Comparison of ENCODE assay signal across 20 cellular contexts in the genomic region with DNA sequence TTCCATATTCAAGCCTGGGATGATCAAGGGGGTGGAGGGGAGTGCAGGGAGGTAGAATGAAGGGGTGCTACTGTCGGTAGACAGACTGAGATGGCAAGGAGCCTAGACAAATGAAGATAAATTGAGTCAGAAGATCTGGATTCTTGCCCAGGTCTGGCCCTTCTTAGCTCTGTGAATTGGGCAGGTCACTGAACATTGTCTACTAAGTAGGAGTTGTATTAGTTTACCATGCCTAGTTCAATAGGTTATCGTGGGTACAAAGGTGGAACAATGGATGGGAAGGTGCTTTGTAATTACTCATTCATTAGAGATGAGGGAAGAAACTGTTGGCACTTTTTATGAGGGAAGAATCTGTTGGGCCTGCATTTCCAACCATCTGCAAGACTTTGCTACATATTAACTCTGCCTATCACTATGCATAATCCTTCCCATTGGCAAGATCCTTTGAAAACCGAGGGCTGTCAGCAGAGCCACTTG.
A peak's percentile ranks its signal among the peaks of the same experiment; 100 is the strongest.
DNase-seq lines count a peak whose midpoint lies in the region; ATAC-seq and TF ChIP-seq lines count a peak whose summit lies in the region.
"Had no signal": no experiment of that assay in that cellular context is flagged by ENCODE, and none has a peak within 500 bp of the region (broad histone marks: within the 10 kb centered on the region; RNA-seq: fewer than 3 reads in every experiment).

No MANE protein-coding gene starts in this region.

- peaks cover 18% of the 10 kb centered on the region for H3K36me3 Mint-ChIP-seq in stimulated activated memory B cell treated with anti-CD40 and anti-IgM and Interleukin-4, amounts not matched to agents 10 μg/mL and 1 μg/mL and 100 μg/mL, for 72 hours
- H3K36me3 Mint-ChIP-seq in CD14-positive monocyte: no peaks in the 10 kb centered on the region
- H3K36me3 Mint-ChIP-seq: activated naive CD4-positive, alpha-beta T cell treated with anti-CD3 and anti-CD28 coated beads, Interleukin-2, amount 10 ng/mL, durations not matched to agents 7 days and 5 days; natural killer cell had no signal

- no peaks in the 10 kb centered on the region for H3K36me3 ChIP-seq in Panc1 (ENCODE audit: control insufficient read depth, insufficient read depth, low read length)
- H3K36me3 ChIP-seq in osteoblast (ENCODE audit: insufficient read depth, low read length): no peaks in the 10 kb centered on the region
- no peaks in the 10 kb centered on the region for H3K36me3 ChIP-seq in aorta (ENCODE audit: control insufficient read depth in 1 of 2, insufficient read depth in 2 of 2, low read length in 1 of 2)
- H3K36me3 ChIP-seq: colonic mucosa had no signal

- H3K4me3 Mint-ChIP-seq in stimulated activated memory B cell treated with anti-CD40 and anti-IgM and Interleukin-4, amounts not matched to agents 10 μg/mL and 1 μg/mL and 100 μg/mL, for 72 hours: no peak overlapping the region
- H3K4me3 Mint-ChIP-seq in CD14-positive monocyte: no peak overlapping the region
- H3K4me3 Mint-ChIP-seq: activated naive CD4-positive, alpha-beta T cell treated with anti-CD3 and anti-CD28 coated beads, Interleukin-2, amount 10 ng/mL, durations not matched to agents 7 days and 5 days; HFFc6; natural killer cell had no signal

- H4K20me1 ChIP-seq in osteoblast (ENCODE audit: insufficient read depth, low read length): no peaks in the 10 kb centered on the region

- DNase-seq in Daoy (ENCODE audit: low read depth) (peak; percentile 66), Panc1 (ENCODE audit: low read depth, low spot score) (no peak), fibroblast of mammary gland (ENCODE audit: low read depth) (peak; percentile 7), osteoblast (ENCODE audit: insufficient read length, low spot score, missing footprints) (peak; percentile 75), aorta (no peak), CD14-positive monocyte (ENCODE audit: low spot score) (no peak)
- no peak for DNase-seq in stimulated activated CD4-positive, alpha-beta T cell treated with anti-CD3 and anti-CD28 coated beads, Interleukin-4, amount 100 ng/mL, for 4 hours
- DNase-seq: activated CD4-positive, alpha-beta T cell treated with anti-CD3 and anti-CD28 coated beads, Interleukin-2, amount 50 U/mL, for 1 hour; activated naive CD4-positive, alpha-beta T cell treated with anti-CD3 and anti-CD28 coated beads, Interleukin-2, amount 10 ng/mL, durations not matched to agents 7 days and 5 days; activated T-cell treated with anti-CD3 and anti-CD28 coated beads for 4 hours; colonic mucosa; DMS153; glutamatergic neuron; Kasumi-1; natural killer cell; NCI-H1417; psoas muscle; stimulated activated CD4-positive, alpha-beta T cell treated with anti-CD3 and anti-CD28 coated beads, Interleukin-12 subunit alpha, Interleukin-12 subunit beta, amount 100 ng/mL, for 4 hours had no signal

- H3K4me2 ChIP-seq in osteoblast (ENCODE audit: insufficient read depth, low read length): no peak overlapping the region

- H3K27ac Mint-ChIP-seq in stimulated activated memory B cell treated with anti-CD40 and anti-IgM and Interleukin-4, amounts not matched to agents 10 μg/mL and 1 μg/mL and 100 μg/mL, for 72 hours: no peak overlapping the region
- H3K27ac Mint-ChIP-seq in CD14-positive monocyte: no peak overlapping the region
- H3K27ac Mint-ChIP-seq: activated naive CD4-positive, alpha-beta T cell treated with anti-CD3 and anti-CD28 coated beads, Interleukin-2, amount 10 ng/mL, durations not matched to agents 7 days and 5 days; natural killer cell had no signal

- intact Hi-C loops in Panc1 (cut with micrococcal nuclease; ENCODE audit: unreplicated experiment): no loop called here
- intact Hi-C loops in aorta (cut with DNase I): no loop called here
- intact Hi-C loops in CD14-positive monocyte (cut with micrococcal nuclease): no loop called here

- CTCF ChIA-PET in Panc1 (lab: Charles Lee): interaction anchor here (0.6 kb wide), 1 partner anchor 13 kb away, joined by 4 read pairs; no protein-coding TSS in a partner anchor

- H3K4me3 ChIP-seq in Panc1 (ENCODE audit: low read depth in 2 of 2, low read length in 2 of 2) (no peak overlapping the region), fibroblast of mammary gland (ENCODE audit: control insufficient read depth, low read depth, low read length) (no peak overlapping the region), osteoblast (ENCODE audit: insufficient read depth, low read length) (no peak overlapping the region), aorta (ENCODE audit: low read length in 2 of 2) (no peak overlapping the region)
- H3K4me3 ChIP-seq: colonic mucosa, psoas muscle had no signal

- BruUV-seq in Panc1 (replicated peaks; lab: Mats Ljungman, UMichigan): no TSS peak

- no peaks in the 10 kb centered on the region for H3K4me1 Mint-ChIP-seq in stimulated activated memory B cell treated with anti-CD40 and anti-IgM and Interleukin-4, amounts not matched to agents 10 μg/mL and 1 μg/mL and 100 μg/mL, for 72 hours
- H3K4me1 Mint-ChIP-seq in CD14-positive monocyte: no peaks in the 10 kb centered on the region
- H3K4me1 Mint-ChIP-seq: activated naive CD4-positive, alpha-beta T cell treated with anti-CD3 and anti-CD28 coated beads, Interleukin-2, amount 10 ng/mL, durations not matched to agents 7 days and 5 days; natural killer cell had no signal

- peaks cover 13% of the 10 kb centered on the region for H3K9me3 Mint-ChIP-seq in stimulated activated memory B cell treated with anti-CD40 and anti-IgM and Interleukin-4, amounts not matched to agents 10 μg/mL and 1 μg/mL and 100 μg/mL, for 72 hours
- H3K9me3 Mint-ChIP-seq in CD14-positive monocyte: peaks cover 1 to 20% (median 14%) of the 10 kb centered on the region in 7 donors
- H3K9me3 Mint-ChIP-seq: activated naive CD4-positive, alpha-beta T cell treated with anti-CD3 and anti-CD28 coated beads, Interleukin-2, amount 10 ng/mL, durations not matched to agents 7 days and 5 days; natural killer cell had no signal

- H3K79me2 ChIP-seq in osteoblast (ENCODE audit: insufficient read depth, low read length): no peaks in the 10 kb centered on the region

- in situ Hi-C loops in Panc1 (cut with HindIII; ENCODE audit: low pct_unique_long_range_greater_than_20kb, low sequenced_read_pairs): no loop called here

- H3K27me3 Mint-ChIP-seq in stimulated activated memory B cell treated with anti-CD40 and anti-IgM and Interleukin-4, amounts not matched to agents 10 μg/mL and 1 μg/mL and 100 μg/mL, for 72 hours: no peaks in the 10 kb centered on the region
- peaks cover 0 to 6% (median 0%) of the 10 kb centered on the region in 3 donors for H3K27me3 Mint-ChIP-seq in CD14-positive monocyte (ENCODE audit: low read depth in 3 of 3)
- H3K27me3 Mint-ChIP-seq: activated naive CD4-positive, alpha-beta T cell treated with anti-CD3 and anti-CD28 coated beads, Interleukin-2, amount 10 ng/mL, durations not matched to agents 7 days and 5 days had no signal

- no peak overlapping the region for H2AFZ ChIP-seq in osteoblast (ENCODE audit: low read length)

- POLR2A ChIA-PET in Panc1 (lab: Charles Lee): interaction anchor here (0.6 kb wide), 1 partner anchor 30 kb away, joined by 4 read pairs; no protein-coding TSS in a partner anchor

- H3K27me3 ChIP-seq in Panc1 (ENCODE audit: control insufficient read depth, insufficient read depth, low read length) (no peaks in the 10 kb centered on the region), osteoblast (ENCODE audit: insufficient read depth, low read length) (no peaks in the 10 kb centered on the region), aorta (ENCODE audit: control insufficient read depth in 1 of 2, insufficient read depth in 2 of 2, low read length in 1 of 2) (no peaks in the 10 kb centered on the region)
- H3K27me3 ChIP-seq: colonic mucosa had no signal

- TF ChIP-seq CTCF in Panc1 (IDR thresholded peaks at IDR 0.05) (no peak), fibroblast of mammary gland (conservative IDR thresholded peaks at IDR 0.05; ENCODE audit: control insufficient read depth, insufficient read depth, low read depth, low read length) (no peak), osteoblast (IDR thresholded peaks at IDR 0.05; ENCODE audit: extremely low read depth, low read depth, low read length) (no peak), CD14-positive monocyte (IDR thresholded peaks at IDR 0.05) (no peak)

- WGBS in aorta, 2 donors: 48 to 58% methylated on average over 3 of the region's 3 CpGs

- H3K27ac ChIP-seq in Panc1 (ENCODE audit: low read length) (peak overlapping the region; percentile 36), osteoblast (ENCODE audit: low read depth, low read length) (no peak overlapping the region), aorta (ENCODE audit: low read depth in 1 of 2, low read length in 2 of 2) (no peak overlapping the region)
- H3K27ac ChIP-seq: colonic mucosa, psoas muscle had no signal

- 0 out of 2 replicates have a peak, but pooled peaks cover 4% of the 10 kb centered on the region for H3K4me1 ChIP-seq in Panc1 (ENCODE audit: control insufficient read depth, insufficient read depth, low read length)
- peaks cover 17% of the 10 kb centered on the region for H3K4me1 ChIP-seq in osteoblast (ENCODE audit: insufficient read depth, low read length)
- no peaks in the 10 kb centered on the region for H3K4me1 ChIP-seq in aorta (ENCODE audit: control insufficient read depth in 1 of 2, insufficient read depth in 2 of 2, low read length in 2 of 2)
- H3K4me1 ChIP-seq: colonic mucosa, psoas muscle had no signal

- ATAC-seq in Panc1 (peak; percentile 56), aorta (ENCODE audit: low FRiP score) (no peak)
- no peak for ATAC-seq in stimulated activated memory B cell treated with anti-CD40 and anti-IgM and Interleukin-4, amounts not matched to agents 10 μg/mL and 1 μg/mL and 100 μg/mL, for 72 hours
- ATAC-seq: natural killer cell, psoas muscle had no signal

- H3K9me3 ChIP-seq in Panc1 (ENCODE audit: control insufficient read depth, insufficient read depth, low read depth, low read length) (no peaks in the 10 kb centered on the region; the same call in 1 of the 2 replicates), osteoblast (ENCODE audit: low read depth, low read length) (no peaks in the 10 kb centered on the region), aorta (ENCODE audit: control insufficient read depth, low read length) (peaks cover 4% of the 10 kb centered on the region)
- H3K9me3 ChIP-seq: colonic mucosa, psoas muscle had no signal

Comparison
In these comparisons a context has a peak if more than half of its experiments do, and no peak if none do; other contexts are left out.
1. DNase-seq: peak in Daoy (single experiment), fibroblast of mammary gland (single experiment) and osteoblast (single experiment); none in Panc1 (single experiment), aorta (0 of 2), stimulated activated CD4-positive, alpha-beta T cell treated with anti-CD3 and anti-CD28 coated beads, Interleukin-4, amount 100 ng/mL, for 4 hours (0 of 2) and CD14-positive monocyte (single experiment).